ENCODE assay signal across 8 cellular contexts in the genomic region with DNA sequence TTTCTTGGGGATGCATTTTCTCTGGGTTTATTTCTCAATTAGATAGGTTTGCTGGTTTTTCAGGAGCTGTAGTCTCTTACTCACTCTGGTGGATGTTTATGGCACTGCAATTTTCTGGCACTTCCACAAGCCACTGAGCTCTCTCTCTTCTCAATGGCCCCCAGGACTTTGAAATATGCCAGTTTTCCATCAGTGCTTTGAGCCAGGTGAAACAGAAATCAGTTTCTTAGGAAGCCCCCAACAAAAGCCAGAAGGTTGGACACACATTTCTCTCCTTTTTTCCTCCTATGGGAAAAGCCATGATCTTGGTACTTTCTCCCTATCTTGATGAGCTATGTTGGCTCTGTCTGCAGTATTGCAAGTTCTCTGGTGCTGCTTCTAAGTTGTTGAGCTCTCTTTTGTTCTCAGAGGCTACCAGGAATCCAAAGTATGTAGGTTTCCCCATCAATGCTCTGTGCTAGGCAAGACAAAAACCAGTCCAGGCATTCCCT.
A peak's percentile ranks its signal among the peaks of the same experiment; 100 is the strongest.
DNase-seq lines count a peak whose midpoint lies in the region; ATAC-seq and TF ChIP-seq lines count a peak whose summit lies in the region.

No MANE protein-coding gene starts in this region.

- H3K27me3 ChIP-seq in left lung = no peaks in the 10 kb centered on the region

- no peak overlapping the region for H3K4me3 ChIP-seq in left lung

- in situ Hi-C loops in Caki2 (cut with HindIII; ENCODE audit: low pct_unique_long_range_greater_than_20kb, low sequenced_read_pairs) = no loop called here

- TF ChIP-seq CTCF in left lung (IDR thresholded peaks at IDR 0.05) = peak; percentile 68 to 77

- H3K4me1 ChIP-seq in left lung = peaks cover 0 to 7% of the 10 kb centered on the region in 2 donors

- no peaks in the 10 kb centered on the region for H3K36me3 ChIP-seq in left lung

- H3K9me3 ChIP-seq in left lung = peaks cover 0 to 33% of the 10 kb centered on the region in 2 donors

- DNase-seq in Caki2 (ENCODE audit: low read depth) (peak; percentile 44), NCI-H1694 (lab: John Stamatoyannopoulos, UW) (peak; percentile 23), astrocyte of the hippocampus (ENCODE audit: low read depth, low spot score) (peak; percentile 64), left lung (no peak), NCI-H1436 (lab: John Stamatoyannopoulos, UW) (no peak)

- ATAC-seq in GM21390 (IDR thresholded peaks at IDR 0.05; ENCODE audit: unreplicated experiment) (peak; percentile 55), left lung (peak; percentile 85), HG02840 (IDR thresholded peaks at IDR 0.05; ENCODE audit: low FRiP score, unreplicated experiment) (no peak), HG02938 (IDR thresholded peaks at IDR 0.05; ENCODE audit: unreplicated experiment) (no peak)

- intact Hi-C loops in left lung (cut with DNase I) = no loop called here

- H3K27ac ChIP-seq in left lung = no peak overlapping the region

Comparison
In these comparisons a context has a peak if more than half of its experiments do, and no peak if none do; other contexts are left out.
1. DNase-seq: peak in Caki2 (single experiment), NCI-H1694 (single experiment) and astrocyte of the hippocampus (single experiment); none in left lung (0 of 2) and NCI-H1436 (single experiment).
2. ATAC-seq: peak in GM21390 (single experiment) and left lung (single experiment); none in HG02840 (single experiment) and HG02938 (single experiment).